Comparison of ENCODE assay signal across 1 cellular context in genomic region chr19:15871570-15871969, GRCh38.
TF ChIP-seq lines count a peak whose summit lies in the region.

No MANE protein-coding gene starts in this region.

TF ChIP-seq in SK-N-SH, 30 proteins besides CTCF, POLR2A, EP300 and RAD21 (continued from another document):
- TF ChIP-seq SMC3 (IDR thresholded peaks at IDR 0.05; ENCODE audit: low read depth, low read length) (no peak), FOXJ3 (CRISPR knock-in tag; IDR thresholded peaks at IDR 0.05) (no peak), MEF2A (IDR thresholded peaks at IDR 0.05; ENCODE audit: borderline replicate concordance, low read depth) (no peak), REST (IDR thresholded peaks at IDR 0.05; ENCODE audit: low read depth, low read length) (no peak), YY1 (IDR thresholded peaks at IDR 0.05; ENCODE audit: low read depth) (no peak), RFX5 (IDR thresholded peaks at IDR 0.05; ENCODE audit: low read length) (no peak), RCOR1 (IDR thresholded peaks at IDR 0.05; ENCODE audit: low read length) (no peak)
